In genomic region chr7:151110941-151111645, GRCh38 we compare ENCODE assay signal across 8 cellular contexts. TPM values are rescaled to one million over a fixed set of nuclear protein-coding genes. Genes with fewer than 3 reads are reported as not detected.
DNase-seq lines count a peak whose midpoint lies in the region; ATAC-seq, FAIRE-seq and TF ChIP-seq lines count a peak whose summit lies in the region.

No MANE protein-coding gene starts in this region.

- WGBS in A549 (ENCODE audit: missing lambda C conversion rate), result 33% methylated on average over 12 of the region's 20 CpGs

- TF ChIP-seq POLR2A in A549 (IDR thresholded peaks at IDR 0.05; ENCODE audit: low read length), result no peak

- H3K9me3 ChIP-seq in A549 (no peaks in the 10 kb centered on the region), endocrine pancreas (ENCODE audit: control insufficient read depth, low read length) (no peaks in the 10 kb centered on the region)

- no peak overlapping the region for H3K4me2 ChIP-seq in A549

- FAIRE-seq in A549 (lab: Jason Lieb, UNC), result no peak

- in situ Hi-C loops in GM13977 (cut with MboI; ENCODE audit: low pct_unique_long_range_greater_than_20kb, low sequenced_read_pairs, unreplicated experiment), result no loop called here

- POLR2A ChIA-PET in A549 (lab: Yijun Ruan, JAX), result no interaction called here

- H3K9ac ChIP-seq in endocrine pancreas (ENCODE audit: control insufficient read depth, insufficient read depth, low read length), result peak overlapping the region; percentile 21

- H3K27me3 ChIP-seq in endocrine pancreas (ENCODE audit: control insufficient read depth, insufficient read depth, low read length), result no peaks in the 10 kb centered on the region

- H3K36me3 ChIP-seq in endocrine pancreas (ENCODE audit: control insufficient read depth, insufficient read depth, low read length), result no peaks in the 10 kb centered on the region

- peak; percentile 81 to 89 for ATAC-seq in A549
- peak; percentile 80 for ATAC-seq in HG02943 (IDR thresholded peaks at IDR 0.05; ENCODE audit: low read depth, unreplicated experiment)

- H3K4me1 ChIP-seq in A549 (peaks cover 38% of the 10 kb centered on the region), endocrine pancreas (ENCODE audit: control insufficient read depth, insufficient read depth, low read length) (no peaks in the 10 kb centered on the region)

- peak; percentile 91 for TF ChIP-seq RAD21 in A549 (conservative IDR thresholded peaks at IDR 0.05 in 1 of 2, IDR thresholded peaks at IDR 0.05 in 1 of 2)

- TF ChIP-seq CTCF in A549 (IDR thresholded peaks at IDR 0.05) (peak; percentile 82), GM13977 (IDR thresholded peaks at IDR 0.05; ENCODE audit: extremely low read depth, insufficient read depth, missing control alignments) (peak; percentile 95)

- no peak for TF ChIP-seq EP300 in A549 (IDR thresholded peaks at IDR 0.05)

- peak overlapping the region in 1 of 2 experiments; percentile 61; a peak in 2 of 6 replicates for H3K27ac ChIP-seq in A549

- DNase-seq in A549 (ENCODE audit: low read depth in 1 of 2, low spot score in 1 of 2), result peak; percentile 70 to 92
- DNase-seq in GM13977 (ENCODE audit: low spot score), result peak; percentile 93
- peak; percentile 17 for DNase-seq in NCI-H345 treated with DMSO at 0.1 percent for 48 hours (lab: John Stamatoyannopoulos, UW; ENCODE audit: unreplicated experiment)
- peak; percentile 88 for DNase-seq in activated CD8-positive, alpha-beta memory T cell treated with anti-CD3 and anti-CD28 coated beads for 24 hours
- DNase-seq in mucosa of gallbladder (ENCODE audit: low spot score), result peak; percentile 77
- peak; percentile 51 for DNase-seq in stimulated activated CD8-positive, alpha-beta memory T cell treated with anti-CD3 and anti-CD28 coated beads, Interleukin-7, amount 100 ng/mL, for 24 hours (ENCODE audit: low read depth)

- no peak overlapping the region for H3K4me3 ChIP-seq in A549
- H3K4me3 ChIP-seq in endocrine pancreas (ENCODE audit: control insufficient read depth, insufficient read depth, low read length), result no peak overlapping the region

- CTCF ChIA-PET in A549 (lab: Yijun Ruan, JAX), result interaction anchor here (0.6 to 14.7 kb wide), 67 partner anchors 9 to 1351 kb away, joined by 3 to 412 read pairs (median 4); partner anchors contain the start of genes ABCB8, AGAP3, CDK5 and FASTK

TF ChIP-seq in A549, 52 proteins besides CTCF, POLR2A, EP300 and RAD21:
- peak; percentile 68 for TF ChIP-seq SMC3 (IDR thresholded peaks at IDR 0.05)
- TF ChIP-seq MAZ (IDR thresholded peaks at IDR 0.05; ENCODE audit: borderline replicate concordance, low read depth, low read length), result no peak
- TF ChIP-seq HOXB5 (CRISPR knock-in tag; IDR thresholded peaks at IDR 0.05), result no peak
- no peak for TF ChIP-seq EHMT2 (IDR thresholded peaks at IDR 0.05; ENCODE audit: low read depth)
- TF ChIP-seq USF2 (IDR thresholded peaks at IDR 0.05), result no peak
TF ChIP-seq in A549: peak in this region for 1.

RNA-seq across cellular contexts. Expression of gene AGAP3, which starts 24.8 kb away (rescaled TPM):
- polyA plus RNA-seq in A549 (2011; rRNA removed) (33.8 and 34.1 TPM in 2 replicates), A549 (2017; fragmentation: RNase III; extraction: RNeasy Plus Mini Kit Qiagen cat#74134 plus additional on column Dnase treatment) (42.6 to 45.9 TPM (median 43.1 TPM) in 3 replicates)
- polyA plus RNA-seq in A549 (2012; cell fraction: cytosol; rRNA removed), result 90.2 and 106 TPM in 2 replicates
- 233 and 266 TPM in 2 replicates for polyA plus RNA-seq in A549 (2012; cell fraction: nucleus; rRNA removed)
- polyA minus RNA-seq in A549 (2011; rRNA and poly(A)+ RNA removed), result 30.9 and 37.2 TPM in 2 replicates
- total RNA-seq in mucosa of gallbladder, result 98.4 TPM

RNA-seq across cellular contexts. Expression of gene TMUB1, which starts 27.8 kb away (rescaled TPM):
- polyA plus RNA-seq in A549 (2011; rRNA removed), result 12.4 and 14.0 TPM in 2 replicates
- 45.5 and 65.8 TPM in 2 replicates for polyA plus RNA-seq in A549 (2012; cell fraction: cytosol; rRNA removed)
- polyA plus RNA-seq in A549 (2012; cell fraction: nucleus; rRNA removed), result 65.1 and 82.1 TPM in 2 replicates
- 31.5 to 37.7 TPM (median 37.3 TPM) in 3 replicates for polyA plus RNA-seq in A549 (2017; fragmentation: RNase III; extraction: RNeasy Plus Mini Kit Qiagen cat#74134 plus additional on column Dnase treatment)
- polyA minus RNA-seq in A549 (2011; rRNA and poly(A)+ RNA removed), result 4.1 and 6.0 TPM in 2 replicates
- total RNA-seq in mucosa of gallbladder, result 69.1 TPM

RNA-seq across cellular contexts. Expression of gene FASTK, which starts 30.5 kb away (rescaled TPM):
- polyA plus RNA-seq in A549 (2011; rRNA removed) (38.5 and 51.7 TPM in 2 replicates), A549 (2017; fragmentation: RNase III; extraction: RNeasy Plus Mini Kit Qiagen cat#74134 plus additional on column Dnase treatment) (66.0 to 78.6 TPM (median 72.4 TPM) in 3 replicates)
- 105 and 138 TPM in 2 replicates for polyA plus RNA-seq in A549 (2012; cell fraction: cytosol; rRNA removed)
- polyA plus RNA-seq in A549 (2012; cell fraction: nucleus; rRNA removed), result 515 and 603 TPM in 2 replicates
- polyA minus RNA-seq in A549 (2011; rRNA and poly(A)+ RNA removed), result 49.4 and 58.9 TPM in 2 replicates
- 121 TPM for total RNA-seq in mucosa of gallbladder

RNA-seq across cellular contexts. Expression of gene SLC4A2, which starts 51.7 kb away (rescaled TPM):
- 99.6 and 112 TPM in 2 replicates for polyA plus RNA-seq in A549 (2011; rRNA removed)
- 227 and 233 TPM in 2 replicates for polyA plus RNA-seq in A549 (2012; cell fraction: cytosol; rRNA removed)
- polyA plus RNA-seq in A549 (2012; cell fraction: nucleus; rRNA removed), result 658 and 805 TPM in 2 replicates
- 253 to 280 TPM (median 275 TPM) in 3 replicates for polyA plus RNA-seq in A549 (2017; fragmentation: RNase III; extraction: RNeasy Plus Mini Kit Qiagen cat#74134 plus additional on column Dnase treatment)
- polyA minus RNA-seq in A549 (2011; rRNA and poly(A)+ RNA removed), result 118 and 170 TPM in 2 replicates
- total RNA-seq in mucosa of gallbladder, result 193 TPM

RNA-seq across cellular contexts. Expression of gene CDK5, which starts 53.4 kb away (rescaled TPM):
- polyA plus RNA-seq in A549 (2011; rRNA removed) (29.6 and 30.0 TPM in 2 replicates), A549 (2017; fragmentation: RNase III; extraction: RNeasy Plus Mini Kit Qiagen cat#74134 plus additional on column Dnase treatment) (41.2 to 51.0 TPM (median 50.3 TPM) in 3 replicates)
- 45.6 and 54.0 TPM in 2 replicates for polyA plus RNA-seq in A549 (2012; cell fraction: cytosol; rRNA removed)
- polyA plus RNA-seq in A549 (2012; cell fraction: nucleus; rRNA removed), result 38.0 and 53.8 TPM in 2 replicates
- 31.2 and 48.9 TPM in 2 replicates for polyA minus RNA-seq in A549 (2011; rRNA and poly(A)+ RNA removed)
- 15.9 TPM for total RNA-seq in mucosa of gallbladder

Comparison
In these comparisons a context has a peak if more than half of its experiments do, and no peak if none do; other contexts are left out.
1. DNase-seq: peak in every context shown above with its lines; median percentile 93 in GM13977; 88 in activated CD8-positive, alpha-beta memory T cell treated with anti-CD3 and anti-CD28 coated beads for 24 hours; 81 in A549; 77 in mucosa of gallbladder; 51 in stimulated activated CD8-positive, alpha-beta memory T cell treated with anti-CD3 and anti-CD28 coated beads, Interleukin-7, amount 100 ng/mL, for 24 hours; 17 in NCI-H345 treated with DMSO at 0.1 percent for 48 hours.